Comparison of ENCODE assay signal across 17 cellular contexts in genomic region chr9:29209748-29210276, GRCh38. TPM values are rescaled to one million over a fixed set of nuclear protein-coding genes. Genes with fewer than 3 reads are reported as not detected.
"Had no signal": no experiment of that assay in that cellular context is flagged by ENCODE, and none has a peak within 500 bp of the region (broad histone marks: within the 10 kb centered on the region; RNA-seq: fewer than 3 reads in every experiment).

No MANE protein-coding gene starts in this region.

- H3K9me3 ChIP-seq: colonic mucosa, uterus had no signal

- FAIRE-seq: astrocyte, keratinocyte had no signal

- H3K4me3 ChIP-seq: colonic mucosa, uterus had no signal

- ATAC-seq: left ventricle myocardium superior had no signal

- H3K27me3 ChIP-seq: uterus had no signal

- DNase-seq: activated CD4-positive, alpha-beta memory T cell treated with anti-CD3 and anti-CD28 coated beads for 36 hours; activated naive CD4-positive, alpha-beta T cell treated with anti-CD3 and anti-CD28 coated beads for 36 hours; activated T-cell treated with anti-CD3 and anti-CD28 coated beads, Interleukin-2, amount 50 U/mL, for 48 hours; colonic mucosa; effector CD4-positive, alpha-beta T cell; foreskin melanocyte; head of caudate nucleus; left ventricle myocardium superior; mesendoderm; retina; stimulated activated CD4-positive, alpha-beta T cell treated with anti-CD3 and anti-CD28 coated beads, Interleukin-15, amount 100 ng/mL, for 24 hours; stimulated activated CD4-positive, alpha-beta T cell treated with anti-CD3 and anti-CD28 coated beads, Interleukin-4, amount 100 ng/mL, for 24 hours; T1000; uterus had no signal

- H3K36me3 ChIP-seq: colonic mucosa, uterus had no signal

- H3K4me1 ChIP-seq: colonic mucosa, uterus had no signal

RNA-seq across cellular contexts. Expression of gene LINGO2, which starts 3.6 kb away (rescaled TPM):
- total RNA-seq: activated CD4-positive, alpha-beta memory T cell treated with anti-CD3 and anti-CD28 coated beads for 36 hours; activated naive CD4-positive, alpha-beta T cell treated with anti-CD3 and anti-CD28 coated beads for 36 hours; cardiac septum; left ventricle myocardium superior had no signal
